Comparison of ENCODE assay signal across 19 cellular contexts in genomic region chr15:26697913-26698312, GRCh38.
A peak's percentile ranks its signal among the peaks of the same experiment; 100 is the strongest.
DNase-seq lines count a peak whose midpoint lies in the region; ATAC-seq and TF ChIP-seq lines count a peak whose summit lies in the region.
"Had no signal": no experiment of that assay in that cellular context is flagged by ENCODE, and none has a peak within 500 bp of the region (broad histone marks: within the 10 kb centered on the region; RNA-seq: fewer than 3 reads in every experiment).

No MANE protein-coding gene starts in this region.

- H3K4me3 ChIP-seq in breast epithelium = no peak overlapping the region

- no peak for TF ChIP-seq CTCF in glutamatergic neuron (IDR thresholded peaks at IDR 0.05; ENCODE audit: partially characterized antibody, unreplicated experiment)
- no peak for TF ChIP-seq CTCF in breast epithelium (IDR thresholded peaks at IDR 0.05)

- peaks cover 6% of the 10 kb centered on the region for H3K36me3 Mint-ChIP-seq in glutamatergic neuron (ENCODE audit: unreplicated experiment)
- H3K36me3 Mint-ChIP-seq: CD4-positive, CD25-positive, alpha-beta regulatory T cell; T-cell had no signal

- DNase-seq in DMS 273 (lab: John Stamatoyannopoulos, UW; ENCODE audit: unreplicated experiment) (peak; percentile 77), NCI-H2227 (lab: John Stamatoyannopoulos, UW; ENCODE audit: unreplicated experiment) (peak; percentile 20), NCI-H82 treated with DMSO at 0.1 percent for 48 hours (lab: John Stamatoyannopoulos, UW; ENCODE audit: unreplicated experiment) (peak; percentile 12), glutamatergic neuron (peak; percentile 59), cardiac septum (ENCODE audit: low spot score) (no peak), breast epithelium (ENCODE audit: low spot score in 2 of 2) (no peak)
- DNase-seq: 8988T; BE2C; CD4-positive, CD25-positive, alpha-beta regulatory T cell; H7; KG1; MV-4-11; NCI-H1930; NCI-H526 treated with DMSO at 0.1 percent for 48 hours; SHP77; SK-N-SH; T-cell had no signal

- peaks cover 63% of the 10 kb centered on the region for H3K4me1 Mint-ChIP-seq in glutamatergic neuron (ENCODE audit: low read depth, unreplicated experiment)
- H3K4me1 Mint-ChIP-seq: CD4-positive, CD25-positive, alpha-beta regulatory T cell; T-cell had no signal

- peak overlapping the region; percentile 99 for H3K27ac Mint-ChIP-seq in glutamatergic neuron (ENCODE audit: unreplicated experiment)
- H3K27ac Mint-ChIP-seq: CD4-positive, CD25-positive, alpha-beta regulatory T cell; T-cell had no signal

- peaks cover 25% of the 10 kb centered on the region for H3K9me3 Mint-ChIP-seq in glutamatergic neuron (ENCODE audit: unreplicated experiment)

- no peak for ATAC-seq in GM19328 (IDR thresholded peaks at IDR 0.05; ENCODE audit: unreplicated experiment)
- no peak for ATAC-seq in HG03520 (IDR thresholded peaks at IDR 0.05; ENCODE audit: unreplicated experiment)
- ATAC-seq: T-cell had no signal

- TF ChIP-seq POLR2A in breast epithelium (IDR thresholded peaks at IDR 0.05) = no peak

- H3K27me3 ChIP-seq in breast epithelium = no peaks in the 10 kb centered on the region
- H3K27me3 ChIP-seq: BE2C had no signal

- H3K9me3 ChIP-seq in breast epithelium = peaks cover 0 to 57% of the 10 kb centered on the region in 2 donors
- H3K9me3 ChIP-seq: BE2C had no signal

- H3K36me3 ChIP-seq in breast epithelium = no peaks in the 10 kb centered on the region
- H3K36me3 ChIP-seq: BE2C had no signal

- H3K27me3 Mint-ChIP-seq in glutamatergic neuron (ENCODE audit: unreplicated experiment) = peaks cover 10% of the 10 kb centered on the region
- H3K27me3 Mint-ChIP-seq: CD4-positive, CD25-positive, alpha-beta regulatory T cell; T-cell had no signal

- H3K27ac ChIP-seq in breast epithelium = no peak overlapping the region

- H3K4me3 Mint-ChIP-seq in glutamatergic neuron (ENCODE audit: unreplicated experiment) = peak overlapping the region; percentile 79
- H3K4me3 Mint-ChIP-seq: CD4-positive, CD25-positive, alpha-beta regulatory T cell; T-cell had no signal

- H3K4me1 ChIP-seq in breast epithelium = no peaks in the 10 kb centered on the region

- intact Hi-C loops in cardiac septum (cut with DNase I) (no loop called here), breast epithelium (cut with DNase I; ENCODE audit: low total_unique reads) (no loop called here)

Comparison
In these comparisons a context has a peak if more than half of its experiments do, and no peak if none do; other contexts are left out.
1. DNase-seq: peak in DMS 273 (single experiment), NCI-H2227 (single experiment), NCI-H82 treated with DMSO at 0.1 percent for 48 hours (single experiment) and glutamatergic neuron (single experiment); none in cardiac septum (single experiment) and breast epithelium (0 of 2).